In the genomic region with DNA sequence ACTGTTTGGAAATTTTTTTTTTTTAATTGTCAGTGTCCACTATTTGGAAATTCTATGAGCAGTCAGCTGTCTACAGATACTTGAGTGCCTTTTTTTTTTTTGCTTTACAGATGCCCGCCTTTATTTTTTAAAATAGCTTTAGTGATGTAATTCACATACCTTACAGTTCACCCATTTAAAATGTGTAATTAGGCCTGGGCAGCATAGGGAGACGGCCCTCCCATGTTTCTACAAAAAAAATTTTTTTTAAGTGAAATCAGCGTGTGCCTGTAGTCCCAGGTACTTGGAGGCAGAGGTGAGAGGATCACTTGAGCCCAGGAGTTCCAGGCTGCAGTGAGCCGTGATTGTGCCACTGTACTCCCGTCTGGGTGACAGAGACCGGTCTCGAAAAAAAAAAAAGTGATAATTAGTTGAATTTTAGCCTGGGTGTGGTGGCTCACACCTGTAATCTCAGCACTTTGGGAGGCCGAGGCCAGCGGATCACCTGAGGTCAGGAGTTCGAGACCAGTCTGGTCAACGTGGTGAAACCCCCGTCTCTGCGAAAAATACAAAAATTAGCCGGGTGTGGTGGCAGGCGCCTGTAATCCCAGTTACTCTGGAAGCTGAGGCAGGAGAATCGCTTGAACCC, we compare ENCODE assay signal across 8 cellular contexts. TPM values are rescaled to one million over a fixed set of nuclear protein-coding genes. Genes with fewer than 3 reads are reported as not detected.
DNase-seq lines count a peak whose midpoint lies in the region; ATAC-seq and TF ChIP-seq lines count a peak whose summit lies in the region.

No MANE protein-coding gene starts in this region.

- peaks cover 23% of the 10 kb centered on the region for H3K4me1 Mint-ChIP-seq in activated CD8-positive, alpha-beta T cell treated with anti-CD3 and anti-CD28 coated beads, Interleukin-2, amount 10 ng/mL, durations not matched to agents 7 days and 5 days (ENCODE audit: low read depth)
- H3K4me1 Mint-ChIP-seq in stimulated activated naive B cell treated with anti-CD40 and anti-IgM and Interleukin-4, amounts not matched to agents 10 μg/mL and 1 μg/mL and 100 μg/mL, for 72 hours = peaks cover 15 to 22% of the 10 kb centered on the region in 2 donors

- no peaks in the 10 kb centered on the region for H3K9me2 ChIP-seq in hepatocyte (replicated peaks; ENCODE audit: insufficient read depth)

- H3K9me3 Mint-ChIP-seq in activated CD8-positive, alpha-beta T cell treated with anti-CD3 and anti-CD28 coated beads, Interleukin-2, amount 10 ng/mL, durations not matched to agents 7 days and 5 days (ENCODE audit: insufficient read depth) = no peaks in the 10 kb centered on the region
- peaks cover 4% of the 10 kb centered on the region in 2 donors for H3K9me3 Mint-ChIP-seq in stimulated activated naive B cell treated with anti-CD40 and anti-IgM and Interleukin-4, amounts not matched to agents 10 μg/mL and 1 μg/mL and 100 μg/mL, for 72 hours

- H3K4me3 Mint-ChIP-seq in activated CD8-positive, alpha-beta T cell treated with anti-CD3 and anti-CD28 coated beads, Interleukin-2, amount 10 ng/mL, durations not matched to agents 7 days and 5 days = peak overlapping the region; percentile 92
- H3K4me3 Mint-ChIP-seq in stimulated activated naive B cell treated with anti-CD40 and anti-IgM and Interleukin-4, amounts not matched to agents 10 μg/mL and 1 μg/mL and 100 μg/mL, for 72 hours = peak overlapping the region; percentile 98

- H3K36me3 Mint-ChIP-seq in activated CD8-positive, alpha-beta T cell treated with anti-CD3 and anti-CD28 coated beads, Interleukin-2, amount 10 ng/mL, durations not matched to agents 7 days and 5 days (ENCODE audit: low read depth) = peaks cover 19% of the 10 kb centered on the region
- peaks cover 13 to 37% of the 10 kb centered on the region in 2 donors for H3K36me3 Mint-ChIP-seq in stimulated activated naive B cell treated with anti-CD40 and anti-IgM and Interleukin-4, amounts not matched to agents 10 μg/mL and 1 μg/mL and 100 μg/mL, for 72 hours

- POLR2A ChIA-PET in activated CD8-positive, alpha-beta T cell treated with anti-CD3 and anti-CD28 coated beads, Interleukin-2, amount 10 ng/mL, durations not matched to agents 7 days and 5 days (lab: Charles Lee) = interaction anchor here (1.2 kb wide), 1 partner anchor 1347 kb away, joined by 4 read pairs; a partner anchor contains a TSS

- intact Hi-C loops in lower leg skin (cut with DNase I; ENCODE audit: low total_unique reads) = loop anchor here (10.0 kb wide), 1 partner anchor 63 kb away; no protein-coding TSS in a partner anchor

- H3K9me3 ChIP-seq in hepatocyte (ENCODE audit: low read depth) = no peaks in the 10 kb centered on the region

- CTCF ChIA-PET in activated CD8-positive, alpha-beta T cell treated with anti-CD3 and anti-CD28 coated beads, Interleukin-2, amount 10 ng/mL, durations not matched to agents 7 days and 5 days (lab: Charles Lee) = interaction anchor here (1.2 to 2.2 kb wide), 3 partner anchors 44 to 150 kb away, joined by 3 to 13 read pairs (median 8); no protein-coding TSS in a partner anchor

- TF ChIP-seq POLR2A in lower leg skin (IDR thresholded peaks at IDR 0.05) = no peak

- H3K4me2 ChIP-seq in hepatocyte = peak overlapping the region; percentile 72

- H4K20me1 ChIP-seq in hepatocyte (ENCODE audit: insufficient read depth, poor library complexity, severe bottlenecking) = no peaks in the 10 kb centered on the region

- peak overlapping the region; percentile 99 for H3K27ac ChIP-seq in hepatocyte

- TF ChIP-seq CTCF in HFF-Myc (IDR thresholded peaks at IDR 0.05; ENCODE audit: low read depth, low read length, missing control alignments) = no peak
- no peak for TF ChIP-seq CTCF in hepatocyte (IDR thresholded peaks at IDR 0.05; ENCODE audit: poor library complexity)
- no peak for TF ChIP-seq CTCF in lower leg skin (IDR thresholded peaks at IDR 0.05)

- H3K4me1 ChIP-seq in hepatocyte (ENCODE audit: insufficient read depth) = peaks cover 13% of the 10 kb centered on the region

- no peak for DNase-seq in HFF-Myc (ENCODE audit: extremely low read depth, low read depth)
- no peak for DNase-seq in activated CD8-positive, alpha-beta T cell treated with anti-CD3 and anti-CD28 coated beads, Interleukin-2, amount 10 ng/mL, durations not matched to agents 7 days and 5 days
- DNase-seq in hepatocyte (ENCODE audit: low spot score) = no peak
- DNase-seq in stimulated activated naive B cell treated with anti-CD40 and anti-IgM and Interleukin-4, amounts not matched to agents 10 μg/mL and 1 μg/mL and 100 μg/mL, for 72 hours = no peak
- no peak for DNase-seq in NCI-H1694 treated with DMSO at 0.1 percent for 48 hours (lab: John Stamatoyannopoulos, UW)
- DNase-seq in lower leg skin (ENCODE audit: low spot score in 2 of 2) = no peak
- no peak for DNase-seq in DMS53 (lab: John Stamatoyannopoulos, UW)

- peak overlapping the region; percentile 89 for H3K4me3 ChIP-seq in HFF-Myc (replicated peaks; ENCODE audit: low read depth, low read length)
- H3K4me3 ChIP-seq in hepatocyte = peak overlapping the region; percentile 23
- H3K4me3 ChIP-seq in lower leg skin (ENCODE audit: low read depth, poor library complexity, severe bottlenecking) = no peak overlapping the region

- ATAC-seq in activated CD8-positive, alpha-beta T cell treated with anti-CD3 and anti-CD28 coated beads, Interleukin-2, amount 10 ng/mL, durations not matched to agents 7 days and 5 days = no peak
- ATAC-seq in stimulated activated naive B cell treated with anti-CD40 and anti-IgM and Interleukin-4, amounts not matched to agents 10 μg/mL and 1 μg/mL and 100 μg/mL, for 72 hours (replicated peaks) = no peak
- ATAC-seq in GM21515 (IDR thresholded peaks at IDR 0.05; ENCODE audit: unreplicated experiment) = no peak

- no peaks in the 10 kb centered on the region for H3K27me3 Mint-ChIP-seq in activated CD8-positive, alpha-beta T cell treated with anti-CD3 and anti-CD28 coated beads, Interleukin-2, amount 10 ng/mL, durations not matched to agents 7 days and 5 days (ENCODE audit: low read depth)
- H3K27me3 Mint-ChIP-seq in stimulated activated naive B cell treated with anti-CD40 and anti-IgM and Interleukin-4, amounts not matched to agents 10 μg/mL and 1 μg/mL and 100 μg/mL, for 72 hours = no peaks in the 10 kb centered on the region

- no peaks in the 10 kb centered on the region for H3K27me3 ChIP-seq in hepatocyte

- H2AFZ ChIP-seq in hepatocyte = no peak overlapping the region

- H3K27ac Mint-ChIP-seq in activated CD8-positive, alpha-beta T cell treated with anti-CD3 and anti-CD28 coated beads, Interleukin-2, amount 10 ng/mL, durations not matched to agents 7 days and 5 days = peak overlapping the region; percentile 96
- H3K27ac Mint-ChIP-seq in stimulated activated naive B cell treated with anti-CD40 and anti-IgM and Interleukin-4, amounts not matched to agents 10 μg/mL and 1 μg/mL and 100 μg/mL, for 72 hours = peak overlapping the region; percentile 95

- WGBS in hepatocyte (ENCODE audit: low lambda C conversion rate, missing lambda C conversion rate) = 91% methylated on average over 16 of the region's 16 CpGs
- WGBS in lower leg skin, 2 donors = 79 to 81% methylated on average over 16 of the region's 16 CpGs

- peaks cover 70% of the 10 kb centered on the region for H3K79me2 ChIP-seq in hepatocyte

- H3K36me3 ChIP-seq in hepatocyte (replicated peaks; ENCODE audit: insufficient read depth, low read depth) = no peaks in the 10 kb centered on the region

RNA-seq across cellular contexts. Expression of a gene that starts 1.5 kb away (rescaled TPM):
- 10 to 100 TPM; 31.4 to 33.7 TPM for total RNA-seq in activated CD8-positive, alpha-beta T cell treated with anti-CD3 and anti-CD28 coated beads, Interleukin-2, amount 10 ng/mL, durations not matched to agents 7 days and 5 days
- total RNA-seq in hepatocyte (36.1 and 47.1 TPM in 2 replicates), lower leg skin (10 to 100 TPM; 17.8 to 44.2 (median 30.9) TPM)
- 20.9 and 21.8 TPM in 2 replicates for polyA plus RNA-seq in hepatocyte
